ENCODE assay signal across 7 cellular contexts in the genomic region with DNA sequence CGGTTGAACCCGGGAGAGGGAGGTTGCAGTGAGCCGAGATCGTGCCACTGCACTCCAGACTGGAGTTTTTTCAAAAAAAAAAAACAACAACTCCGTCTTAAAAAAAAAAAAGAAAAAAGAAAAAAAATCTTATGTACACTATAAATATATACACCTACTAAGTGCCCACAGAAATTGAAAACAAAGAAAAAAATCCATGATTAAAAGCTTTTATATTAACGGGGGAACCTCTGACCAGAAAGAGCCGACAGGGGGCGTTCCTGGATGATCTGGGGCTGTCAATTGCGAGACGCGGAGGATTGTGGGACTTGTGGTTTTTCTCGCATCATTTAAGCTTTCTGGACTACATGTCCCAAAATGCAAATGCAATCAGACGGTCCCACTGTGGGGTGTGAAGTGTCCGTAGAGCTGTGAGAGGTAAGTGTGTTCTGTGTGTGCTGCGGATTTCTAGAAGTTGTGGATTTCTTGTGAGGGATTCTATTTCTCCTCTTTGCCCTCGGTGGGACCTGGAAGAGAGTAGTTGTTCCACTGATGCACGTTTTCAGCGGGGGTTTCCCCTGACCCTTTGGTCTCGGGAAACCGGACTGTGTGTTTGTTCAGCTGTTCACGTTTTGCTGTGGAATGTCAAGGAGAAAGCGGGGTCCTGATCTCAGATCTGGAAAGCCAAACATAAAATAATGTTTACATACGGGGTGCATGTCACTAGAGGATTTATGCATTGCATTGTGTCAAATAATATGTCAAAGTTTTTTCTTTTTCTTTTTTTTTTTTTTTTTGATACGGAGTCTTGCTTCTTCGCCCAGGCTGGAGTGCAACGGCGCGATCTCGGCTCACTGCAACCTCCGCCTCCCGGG. TPM values are rescaled to one million over a fixed set of nuclear protein-coding genes. Genes with fewer than 3 reads are reported as not detected.
A peak's percentile ranks its signal among the peaks of the same experiment; 100 is the strongest.
DNase-seq lines count a peak whose midpoint lies in the region; ATAC-seq and TF ChIP-seq lines count a peak whose summit lies in the region.

A gene with protein sequence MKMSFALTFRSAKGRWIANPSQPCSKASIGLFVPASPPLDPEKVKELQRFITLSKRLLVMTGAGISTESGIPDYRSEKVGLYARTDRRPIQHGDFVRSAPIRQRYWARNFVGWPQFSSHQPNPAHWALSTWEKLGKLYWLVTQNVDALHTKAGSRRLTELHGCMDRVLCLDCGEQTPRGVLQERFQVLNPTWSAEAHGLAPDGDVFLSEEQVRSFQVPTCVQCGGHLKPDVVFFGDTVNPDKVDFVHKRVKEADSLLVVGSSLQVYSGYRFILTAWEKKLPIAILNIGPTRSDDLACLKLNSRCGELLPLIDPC (plus strand): TSS at position 360 of the 854 bp plus-strand sequence. CDS start 1,241 bp downstream, outside the sequence.

- H3K27me3 ChIP-seq in hepatocyte, result no peaks in the 10 kb centered on the region

- no peaks in the 10 kb centered on the region for H3K79me2 ChIP-seq in hepatocyte

- 13% methylated on average over 30 of the region's 31 CpGs for WGBS in hepatocyte (ENCODE audit: low lambda C conversion rate, missing lambda C conversion rate)

- no peaks in the 10 kb centered on the region for H3K9me2 ChIP-seq in hepatocyte (replicated peaks; ENCODE audit: insufficient read depth)

- peak; percentile 97 for ATAC-seq in HG02885 (IDR thresholded peaks at IDR 0.05; ENCODE audit: poor library complexity, unreplicated experiment)
- ATAC-seq in T-helper 17 cell, result peak; percentile 100

- no peaks in the 10 kb centered on the region for H3K4me1 ChIP-seq in hepatocyte (ENCODE audit: insufficient read depth)

- peak within 1 kb of the TSS; percentile 55 for H2AFZ ChIP-seq in hepatocyte

- H3K36me3 Mint-ChIP-seq in T-helper 17 cell (ENCODE audit: low read depth), result no peaks in the 10 kb centered on the region

- DNase-seq in NCI-H1694 (lab: John Stamatoyannopoulos, UW), result peak; percentile 90
- DNase-seq in T-helper 17 cell, result peak; percentile 71 to 81 (median 74)
- peak; percentile 92 for DNase-seq in astrocyte of the cerebellum (ENCODE audit: low read depth)
- DNase-seq in hepatocyte (ENCODE audit: low spot score), result peak; percentile 95
- DNase-seq in retina, result peak; percentile 98

- no peaks in the 10 kb centered on the region for H3K9me3 ChIP-seq in T-helper 17 cell (ENCODE audit: control insufficient read depth, low read length, poor library complexity, severe bottlenecking)
- H3K9me3 ChIP-seq in hepatocyte (ENCODE audit: low read depth), result no peaks in the 10 kb centered on the region

- peak; percentile 92 for TF ChIP-seq CTCF in astrocyte of the cerebellum (IDR thresholded peaks at IDR 0.05; ENCODE audit: low read depth, low read length, missing control alignments)
- peak; percentile 93 for TF ChIP-seq CTCF in hepatocyte (IDR thresholded peaks at IDR 0.05; ENCODE audit: poor library complexity)

- H3K27ac Mint-ChIP-seq in T-helper 17 cell, result peak within 1 kb of the TSS; percentile 84

- H3K4me1 Mint-ChIP-seq in T-helper 17 cell, result peaks cover 5% of the 10 kb centered on the region

- in situ Hi-C loops in astrocyte of the cerebellum (cut with HindIII; ENCODE audit: low sequenced_read_pairs), result loop anchor here (10.0 kb wide), 1 partner anchor 77 kb away; no protein-coding TSS in a partner anchor

- H3K27me3 Mint-ChIP-seq in T-helper 17 cell, result no peaks in the 10 kb centered on the region

- H3K4me2 ChIP-seq in hepatocyte, result peak within 1 kb of the TSS; percentile 64

- H3K36me3 ChIP-seq in hepatocyte (replicated peaks; ENCODE audit: insufficient read depth, low read depth), result no peaks in the 10 kb centered on the region

- H4K20me1 ChIP-seq in hepatocyte (ENCODE audit: insufficient read depth, poor library complexity, severe bottlenecking), result no peaks in the 10 kb centered on the region

- TF ChIP-seq POLR2A in GM15510 (IDR thresholded peaks at IDR 0.05; ENCODE audit: borderline replicate concordance, extremely low read depth, insufficient read length), result peak; percentile 40

- peak within 1 kb of the TSS; percentile 99 for H3K4me3 Mint-ChIP-seq in T-helper 17 cell

- H3K4me3 ChIP-seq in astrocyte of the cerebellum (ENCODE audit: low read depth, low read length) (peak within 1 kb of the TSS; percentile 78), hepatocyte (peak within 1 kb of the TSS; percentile 30)

- H3K27ac ChIP-seq in hepatocyte, result peak within 1 kb of the TSS; percentile 76

RNA-seq across cellular contexts. Expression of the gene that starts here (rescaled TPM):
- total RNA-seq in T-helper 17 cell (1 to 10 TPM in 1 of 2 donors, under 1 TPM in 1; 0.45 to 1.4 TPM), hepatocyte (3.9 and 7.7 TPM in 2 replicates)
- 3.0 and 5.5 TPM in 2 replicates for polyA plus RNA-seq in hepatocyte

Comparison
In these comparisons a context has a peak if more than half of its experiments do, and no peak if none do; other contexts are left out.
1. Peak in every context shown above with its lines: DNase-seq, ATAC-seq, H3K4me3 ChIP-seq and H3K27ac ChIP-seq.